In the genomic region with DNA sequence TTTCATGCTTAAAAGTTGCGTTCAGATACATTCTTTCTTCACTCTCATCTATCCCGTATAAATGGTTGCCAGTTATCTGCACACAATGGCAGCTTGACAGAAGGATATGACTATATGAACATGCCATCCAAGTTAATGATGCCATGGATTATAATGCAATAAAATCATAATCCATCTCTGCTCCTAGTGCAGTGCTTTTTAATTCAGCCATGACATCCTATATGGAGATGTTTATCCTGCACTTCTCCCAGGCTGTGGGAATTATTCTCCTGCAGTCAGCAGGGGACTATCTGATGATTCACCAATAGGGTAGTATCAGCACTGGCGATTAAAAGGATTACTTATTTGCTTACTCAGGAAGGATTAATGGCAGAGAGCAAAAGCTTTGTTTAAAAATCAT, we compare ENCODE assay signal across 11 cellular contexts.
DNase-seq lines count a peak whose midpoint lies in the region; ATAC-seq and TF ChIP-seq lines count a peak whose summit lies in the region.
"Had no signal": no experiment of that assay in that cellular context is flagged by ENCODE, and none has a peak within 500 bp of the region (broad histone marks: within the 10 kb centered on the region; RNA-seq: fewer than 3 reads in every experiment).

No MANE protein-coding gene starts in this region.

- in situ Hi-C loops in GM23248 (cut with MboI): no loop called here

- H4K20me1 ChIP-seq in PC-3 (ENCODE audit: low read length): no peaks in the 10 kb centered on the region
- H4K20me1 ChIP-seq in fibroblast of lung (ENCODE audit: control insufficient read depth, extremely low read depth, insufficient read depth, low read length): no peaks in the 10 kb centered on the region
- no peaks in the 10 kb centered on the region for H4K20me1 ChIP-seq in GM23248 (ENCODE audit: insufficient read depth)

- BruUV-seq in PC-3 (replicated peaks; lab: Mats Ljungman, UMichigan): no TSS peak

- peak; percentile 48 for DNase-seq in HCEC 1CT
- DNase-seq in PC-3: peak; percentile 39
- DNase-seq in fibroblast of lung (ENCODE audit: low read depth in 2 of 2): peak; percentile 56 to 77
- peak; percentile 6 for DNase-seq in retina
- no peak for DNase-seq in nucleus accumbens (lab: John Stamatoyannopoulos, UW)
- no peak for DNase-seq in activated CD8-positive, alpha-beta memory T cell treated with anti-CD3 and anti-CD28 coated beads for 24 hours
- DNase-seq in GM23248: no peak
- DNase-seq: activated CD4-positive, alpha-beta memory T cell treated with anti-CD3 and anti-CD28 coated beads, Interleukin-2, amount 10 ng/mL, durations not matched to agents 7 days and 5 days; activated naive CD8-positive, alpha-beta T cell treated with anti-CD3 and anti-CD28 coated beads for 36 hours; stimulated activated CD4-positive, alpha-beta T cell treated with anti-CD3 and anti-CD28 coated beads, Interleukin-2, amount 100 ng/mL, for 24 hours had no signal

- H3K4me3 Mint-ChIP-seq in stimulated activated memory B cell treated with anti-CD40 and anti-IgM and Interleukin-4, amounts not matched to agents 10 μg/mL and 1 μg/mL and 100 μg/mL, for 72 hours: no peak overlapping the region
- H3K4me3 Mint-ChIP-seq: activated CD4-positive, alpha-beta memory T cell treated with anti-CD3 and anti-CD28 coated beads, Interleukin-2, amount 10 ng/mL, durations not matched to agents 7 days and 5 days; activated naive CD8-positive, alpha-beta T cell treated with anti-CD3 and anti-CD28 coated beads for 36 hours had no signal

- no peaks in the 10 kb centered on the region for H3K9me3 ChIP-seq in PC-3 (ENCODE audit: low read length)
- H3K9me3 ChIP-seq in fibroblast of lung (ENCODE audit: control insufficient read depth, insufficient read depth, low read depth, low read length): no peaks in the 10 kb centered on the region
- H3K9me3 ChIP-seq in GM23248 (ENCODE audit: low read depth): no peaks in the 10 kb centered on the region

- ATAC-seq in PC-3: peak; percentile 67
- no peak for ATAC-seq in stimulated activated memory B cell treated with anti-CD40 and anti-IgM and Interleukin-4, amounts not matched to agents 10 μg/mL and 1 μg/mL and 100 μg/mL, for 72 hours

- H3K27me3 ChIP-seq in PC-3 (ENCODE audit: low read length) (no peaks in the 10 kb centered on the region), fibroblast of lung (ENCODE audit: control insufficient read depth, insufficient read depth, low read length) (no peaks in the 10 kb centered on the region), GM23248 (replicated peaks; ENCODE audit: insufficient read depth) (no peaks in the 10 kb centered on the region)

- no peaks in the 10 kb centered on the region for H3K36me3 Mint-ChIP-seq in stimulated activated memory B cell treated with anti-CD40 and anti-IgM and Interleukin-4, amounts not matched to agents 10 μg/mL and 1 μg/mL and 100 μg/mL, for 72 hours
- H3K36me3 Mint-ChIP-seq: activated naive CD8-positive, alpha-beta T cell treated with anti-CD3 and anti-CD28 coated beads for 36 hours had no signal

- H3K4me2 ChIP-seq in PC-3 (ENCODE audit: low read length) (no peak overlapping the region), fibroblast of lung (ENCODE audit: extremely low read depth, insufficient read depth, low read length) (no peak overlapping the region), GM23248 (ENCODE audit: unreplicated experiment) (no peak overlapping the region)

- no peak overlapping the region for H3K27ac ChIP-seq in PC-3 (ENCODE audit: low read length)
- no peak overlapping the region for H3K27ac ChIP-seq in fibroblast of lung (ENCODE audit: insufficient read depth, low read length)
- no peak overlapping the region for H3K27ac ChIP-seq in GM23248

- POLR2A ChIA-PET in PC-3 (lab: Charles Lee; ENCODE audit: unreplicated experiment): no interaction called here

- intact Hi-C loops in PC-3 (cut with micrococcal nuclease): loop anchor here (10.0 kb wide), 1 partner anchor 278 kb away; a partner anchor contains a TSS

- no peak overlapping the region for H3K9ac ChIP-seq in PC-3 (ENCODE audit: low read length)
- H3K9ac ChIP-seq in fibroblast of lung (ENCODE audit: insufficient read depth, low read length): no peak overlapping the region
- H3K9ac ChIP-seq in GM23248: no peak overlapping the region

- H3K79me2 ChIP-seq in PC-3 (ENCODE audit: low read length): no peaks in the 10 kb centered on the region
- no peaks in the 10 kb centered on the region for H3K79me2 ChIP-seq in fibroblast of lung (ENCODE audit: control insufficient read depth, insufficient read depth, low read length)
- H3K79me2 ChIP-seq in GM23248 (ENCODE audit: insufficient read depth): no peaks in the 10 kb centered on the region

- CTCF ChIA-PET in PC-3 (lab: Charles Lee): interaction anchor here (0.6 kb wide), 1 partner anchor 276 kb away, joined by 6 read pairs; no protein-coding TSS in a partner anchor

- no peaks in the 10 kb centered on the region for H3K4me1 Mint-ChIP-seq in stimulated activated memory B cell treated with anti-CD40 and anti-IgM and Interleukin-4, amounts not matched to agents 10 μg/mL and 1 μg/mL and 100 μg/mL, for 72 hours
- H3K4me1 Mint-ChIP-seq: activated CD4-positive, alpha-beta memory T cell treated with anti-CD3 and anti-CD28 coated beads, Interleukin-2, amount 10 ng/mL, durations not matched to agents 7 days and 5 days; activated naive CD8-positive, alpha-beta T cell treated with anti-CD3 and anti-CD28 coated beads for 36 hours had no signal

- 6 to 7% methylated on average over 3 of the region's 3 CpGs for WGBS in GM23248 (ENCODE audit: low coverage in 1 of 2, low lambda C conversion rate in 2 of 2, missing lambda C conversion rate in 2 of 2), 2 experiments

- H2AFZ ChIP-seq in PC-3 (ENCODE audit: low read length) (0 out of 2 replicates have a peak overlapping the region, but pooled peaks have one; percentile 19), fibroblast of lung (ENCODE audit: low read length) (no peak overlapping the region), GM23248 (no peak overlapping the region)

- H3K9me3 Mint-ChIP-seq in stimulated activated memory B cell treated with anti-CD40 and anti-IgM and Interleukin-4, amounts not matched to agents 10 μg/mL and 1 μg/mL and 100 μg/mL, for 72 hours: peaks cover under 1% of the 10 kb centered on the region
- H3K9me3 Mint-ChIP-seq: activated CD4-positive, alpha-beta memory T cell treated with anti-CD3 and anti-CD28 coated beads, Interleukin-2, amount 10 ng/mL, durations not matched to agents 7 days and 5 days; activated naive CD8-positive, alpha-beta T cell treated with anti-CD3 and anti-CD28 coated beads for 36 hours had no signal

- H3K27ac Mint-ChIP-seq in stimulated activated memory B cell treated with anti-CD40 and anti-IgM and Interleukin-4, amounts not matched to agents 10 μg/mL and 1 μg/mL and 100 μg/mL, for 72 hours: no peak overlapping the region
- H3K27ac Mint-ChIP-seq: activated CD4-positive, alpha-beta memory T cell treated with anti-CD3 and anti-CD28 coated beads, Interleukin-2, amount 10 ng/mL, durations not matched to agents 7 days and 5 days; activated naive CD8-positive, alpha-beta T cell treated with anti-CD3 and anti-CD28 coated beads for 36 hours had no signal

- H3K27me3 Mint-ChIP-seq in stimulated activated memory B cell treated with anti-CD40 and anti-IgM and Interleukin-4, amounts not matched to agents 10 μg/mL and 1 μg/mL and 100 μg/mL, for 72 hours: no peaks in the 10 kb centered on the region
- H3K27me3 Mint-ChIP-seq: activated CD4-positive, alpha-beta memory T cell treated with anti-CD3 and anti-CD28 coated beads, Interleukin-2, amount 10 ng/mL, durations not matched to agents 7 days and 5 days had no signal

- H3F3A ChIP-seq in PC-3 (ENCODE audit: low read length, unreplicated experiment) (no peaks in the 10 kb centered on the region), GM23248 (ENCODE audit: insufficient read depth) (no peaks in the 10 kb centered on the region)

- H3K36me3 ChIP-seq in PC-3 (ENCODE audit: low read depth, low read length) (no peaks in the 10 kb centered on the region), fibroblast of lung (ENCODE audit: control insufficient read depth, insufficient read depth, low read length) (no peaks in the 10 kb centered on the region), GM23248 (ENCODE audit: low read depth) (no peaks in the 10 kb centered on the region)

- H3K9me2 ChIP-seq in PC-3 (replicated peaks; ENCODE audit: low read length) (no peaks in the 10 kb centered on the region), GM23248 (ENCODE audit: insufficient read depth) (no peaks in the 10 kb centered on the region)

- H3K4me3 ChIP-seq in PC-3 (ENCODE audit: low read length) (no peak overlapping the region), fibroblast of lung (replicated peaks in 1 of 4; ENCODE audit: control extremely low read depth in 1 of 4, insufficient read depth in 1 of 4, low read depth in 3 of 4, low read length in 4 of 4) (no peak overlapping the region), GM23248 (no peak overlapping the region)

- H3K4me1 ChIP-seq in PC-3 (ENCODE audit: insufficient read depth, low read length): no peaks in the 10 kb centered on the region
- H3K4me1 ChIP-seq in fibroblast of lung (ENCODE audit: control insufficient read depth, extremely low read depth, insufficient read depth, low read length): no peaks in the 10 kb centered on the region
- no peaks in the 10 kb centered on the region for H3K4me1 ChIP-seq in GM23248 (ENCODE audit: insufficient read depth)

- TF ChIP-seq CTCF in PC-3 (conservative IDR thresholded peaks at IDR 0.05; ENCODE audit: low read depth, low read length): no peak
- no peak for TF ChIP-seq CTCF in fibroblast of lung (conservative IDR thresholded peaks at IDR 0.05 in 1 of 2, IDR thresholded peaks at IDR 0.05 in 1 of 2; ENCODE audit: low read depth in 1 of 2, low read length in 2 of 2)

Comparison
In these comparisons a context has a peak if more than half of its experiments do, and no peak if none do; other contexts are left out.
1. DNase-seq: peak in HCEC 1CT (single experiment), PC-3 (single experiment), fibroblast of lung (2 of 2) and retina (single experiment); none in nucleus accumbens (0 of 56), activated CD8-positive, alpha-beta memory T cell treated with anti-CD3 and anti-CD28 coated beads for 24 hours (single experiment) and GM23248 (single experiment).